Comparison of ENCODE assay signal across 11 cellular contexts in genomic region chr7:116527521-116527920, GRCh38. TPM values are rescaled to one million over a fixed set of nuclear protein-coding genes. Genes with fewer than 3 reads are reported as not detected.
DNase-seq lines count a peak whose midpoint lies in the region; ATAC-seq and TF ChIP-seq lines count a peak whose summit lies in the region.
"Had no signal": no experiment of that assay in that cellular context is flagged by ENCODE, and none has a peak within 500 bp of the region (broad histone marks: within the 10 kb centered on the region; RNA-seq: fewer than 3 reads in every experiment).

No MANE protein-coding gene starts in this region.

- no peak for TF ChIP-seq EP300 in tibial nerve (IDR thresholded peaks at IDR 0.05)

- H3K36me3 Mint-ChIP-seq in stimulated activated effector memory CD8-positive, alpha-beta T cell treated with anti-CD3 and anti-CD28 coated beads, Interleukin-12 subunit alpha, Interleukin-12 subunit beta, amount 100 ng/mL, for 72 hours: no peaks in the 10 kb centered on the region

- ATAC-seq in GM18870 (IDR thresholded peaks at IDR 0.05; ENCODE audit: unreplicated experiment): no peak
- ATAC-seq in HG03045 (IDR thresholded peaks at IDR 0.05; ENCODE audit: unreplicated experiment): no peak
- no peak for ATAC-seq in stimulated activated effector memory CD8-positive, alpha-beta T cell treated with anti-CD3 and anti-CD28 coated beads, Interleukin-12 subunit alpha, Interleukin-12 subunit beta, amount 100 ng/mL, for 72 hours

- no peak for TF ChIP-seq POLR2A in tibial nerve (IDR thresholded peaks at IDR 0.05)

- peaks cover 27% of the 10 kb centered on the region for H3K4me1 Mint-ChIP-seq in stimulated activated effector memory CD8-positive, alpha-beta T cell treated with anti-CD3 and anti-CD28 coated beads, Interleukin-12 subunit alpha, Interleukin-12 subunit beta, amount 100 ng/mL, for 72 hours

- no peak for TF ChIP-seq CTCF in tibial nerve (IDR thresholded peaks at IDR 0.05)

- no peak overlapping the region for H3K9ac ChIP-seq in HUES64 (ENCODE audit: low read depth, low read length)
- no peak overlapping the region for H3K9ac ChIP-seq in iPS-20b (ENCODE audit: low read depth, low read length)

- DNase-seq in tibial nerve (ENCODE audit: low spot score in 2 of 2): no peak
- DNase-seq in stimulated activated effector memory CD8-positive, alpha-beta T cell treated with anti-CD3 and anti-CD28 coated beads, Interleukin-12 subunit alpha, Interleukin-12 subunit beta, amount 100 ng/mL, for 72 hours (ENCODE audit: low spot score in 2 of 2): no peak
- DNase-seq: central memory CD4-positive, alpha-beta T cell; GDM1; NCI-H1105 treated with DMSO at 0.1 percent for 48 hours; retina had no signal

- H3K4me1 ChIP-seq in HUES64 (ENCODE audit: insufficient read depth, low read length): peaks cover 38% of the 10 kb centered on the region
- H3K4me1 ChIP-seq in iPS-20b (ENCODE audit: insufficient read depth, low read length): peaks cover 10% of the 10 kb centered on the region
- peaks cover 0 to 73% (median 9%) of the 10 kb centered on the region in 4 donors for H3K4me1 ChIP-seq in tibial nerve

- no peaks in the 10 kb centered on the region for H3K9me3 Mint-ChIP-seq in stimulated activated effector memory CD8-positive, alpha-beta T cell treated with anti-CD3 and anti-CD28 coated beads, Interleukin-12 subunit alpha, Interleukin-12 subunit beta, amount 100 ng/mL, for 72 hours

- H3K9me3 ChIP-seq in HUES64 (ENCODE audit: insufficient read depth, low read depth, low read length) (no peaks in the 10 kb centered on the region), iPS-20b (ENCODE audit: insufficient read depth, low read depth, low read length) (no peaks in the 10 kb centered on the region), tibial nerve (no peaks in the 10 kb centered on the region)

- H3K27ac ChIP-seq in HUES64 (ENCODE audit: low read depth, low read length): no peak overlapping the region
- peak overlapping the region; percentile 2 for H3K27ac ChIP-seq in adipose tissue (ENCODE audit: low read depth, low read length)
- H3K27ac ChIP-seq in iPS-20b (ENCODE audit: low read length): no peak overlapping the region
- H3K27ac ChIP-seq in tibial nerve: peak overlapping the region; percentile 37 to 88 (median 87)

- H3K4me3 ChIP-seq in HUES64 (ENCODE audit: low read length): peak overlapping the region; percentile 71
- H3K4me3 ChIP-seq in iPS-20b (ENCODE audit: low read length): 0 out of 2 replicates have a peak overlapping the region, but pooled peaks have one; percentile 90
- peak overlapping the region in 3 of 4 donors; percentile 31 to 62 (median 48) for H3K4me3 ChIP-seq in tibial nerve

- no peak overlapping the region for H3K27ac Mint-ChIP-seq in stimulated activated effector memory CD8-positive, alpha-beta T cell treated with anti-CD3 and anti-CD28 coated beads, Interleukin-12 subunit alpha, Interleukin-12 subunit beta, amount 100 ng/mL, for 72 hours

- peaks cover 31% of the 10 kb centered on the region for H3K27me3 ChIP-seq in HUES64 (ENCODE audit: insufficient read depth, low read length)
- peaks cover 48% of the 10 kb centered on the region for H3K27me3 ChIP-seq in iPS-20b (ENCODE audit: insufficient read depth, low read length)
- no peaks in the 10 kb centered on the region for H3K27me3 ChIP-seq in tibial nerve

- WGBS in HUES64: no CpG with 5 or more reads among the region's 3 CpGs
- 27 to 68% (median 28%) methylated on average over 3 of the region's 3 CpGs for WGBS in adipose tissue, 3 donors
- 21 to 44% methylated on average over 3 of the region's 3 CpGs for WGBS in tibial nerve, 2 donors

- no peak overlapping the region for H3K4me3 Mint-ChIP-seq in stimulated activated effector memory CD8-positive, alpha-beta T cell treated with anti-CD3 and anti-CD28 coated beads, Interleukin-12 subunit alpha, Interleukin-12 subunit beta, amount 100 ng/mL, for 72 hours

- peaks cover 18% of the 10 kb centered on the region; the same call in 1 of the 2 replicates for H3K36me3 ChIP-seq in HUES64 (ENCODE audit: insufficient read depth, low read length)
- H3K36me3 ChIP-seq in iPS-20b (ENCODE audit: insufficient read depth, low read depth, low read length): no peaks in the 10 kb centered on the region
- H3K36me3 ChIP-seq in tibial nerve: no peaks in the 10 kb centered on the region

RNA-seq across cellular contexts. Expression of gene CAV1, which starts 2.7 kb away (rescaled TPM):
- polyA plus RNA-seq in HUES64 (2013, experiment 1 of 2): 14.7 TPM
- 12.9 TPM for polyA plus RNA-seq in HUES64 (2013, experiment 2 of 2)
- polyA plus RNA-seq in adipose tissue: 100 to 1,000 TPM in 2 of 3 donors, 10 to 100 TPM in 1; 41.4 to 407 (median 203) TPM
- 100 to 1,000 TPM; 196 to 375 (median 312) TPM for total RNA-seq in tibial nerve

RNA-seq across cellular contexts. Expression of gene CAV2, which starts 28.0 kb away (rescaled TPM):
- polyA plus RNA-seq in HUES64 (2013, experiment 1 of 2): 1.3 TPM
- polyA plus RNA-seq in HUES64 (2013, experiment 2 of 2): 2.6 TPM
- polyA plus RNA-seq in adipose tissue: 100 to 1,000 TPM in 1 of 3 donors, 10 to 100 TPM in 2; 27.2 to 205 (median 57.5) TPM
- total RNA-seq in tibial nerve: 100 to 1,000 TPM in 3 of 4 donors, 10 to 100 TPM in 1; 86.4 to 172 (median 132) TPM

Comparison
In these comparisons a context has a peak if more than half of its experiments do, and no peak if none do; other contexts are left out.
1. H3K27ac ChIP-seq: peak in adipose tissue (single experiment) and tibial nerve (4 of 4); none in HUES64 (single experiment) and iPS-20b (single experiment).
2. Peak in every context shown above with its lines, with median percentiles within 50 percentile points of each other: H3K4me3 ChIP-seq.